Comparison of ENCODE assay signal across 18 cellular contexts in the genomic region with DNA sequence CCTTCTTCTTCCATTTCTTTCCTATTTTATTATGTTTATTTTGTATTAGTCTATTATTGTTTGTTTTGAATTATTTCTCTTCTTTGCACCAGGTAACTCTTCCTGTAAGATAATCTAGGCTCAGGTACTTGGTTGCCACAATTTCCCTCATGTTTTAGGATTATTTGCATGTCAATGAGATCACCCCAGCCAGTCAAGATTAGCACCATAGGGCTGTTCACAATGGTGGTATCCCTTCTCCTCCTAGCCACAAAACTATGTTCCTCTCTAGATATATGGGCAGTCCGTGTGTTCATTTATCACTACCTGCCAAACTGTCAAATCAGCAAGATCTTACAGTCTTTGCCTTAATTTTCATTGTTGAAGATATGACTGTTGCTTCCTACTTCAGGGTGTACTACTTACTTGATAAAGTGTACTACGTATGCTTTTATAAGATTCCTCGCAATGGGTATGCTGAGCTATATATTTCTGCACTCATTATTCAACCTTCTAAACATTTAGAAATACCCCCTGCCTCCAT.
DNase-seq lines count a peak whose midpoint lies in the region; ATAC-seq, FAIRE-seq and TF ChIP-seq lines count a peak whose summit lies in the region.
"Had no signal": no experiment of that assay in that cellular context is flagged by ENCODE, and none has a peak within 500 bp of the region (broad histone marks: within the 10 kb centered on the region; RNA-seq: fewer than 3 reads in every experiment).

No MANE protein-coding gene starts in this region.

- H3K9ac ChIP-seq in HCT116 (ENCODE audit: low read length) (no peak overlapping the region), SU-DHL-6 (ENCODE audit: low read length) (no peak overlapping the region), colonic mucosa (ENCODE audit: low read depth in 2 of 2, low read length in 2 of 2) (no peak overlapping the region)

- H4K20me1 ChIP-seq in HCT116 (ENCODE audit: insufficient read depth), result no peaks in the 10 kb centered on the region
- no peaks in the 10 kb centered on the region for H4K20me1 ChIP-seq in SU-DHL-6 (ENCODE audit: low read depth, low read length)

- H3K4me3 ChIP-seq in HCT116 (replicated peaks in 1 of 2; ENCODE audit: low read depth in 1 of 2, low read length in 2 of 2) (no peak overlapping the region), SU-DHL-6 (ENCODE audit: insufficient read depth, low read length, poor library complexity, severe bottlenecking) (no peak overlapping the region), colonic mucosa (no peak overlapping the region)

- H3K4me2 ChIP-seq in HCT116 (ENCODE audit: low read length), result no peak overlapping the region
- H3K4me2 ChIP-seq in SU-DHL-6 (ENCODE audit: low read depth, low read length, poor library complexity, severe bottlenecking), result no peak overlapping the region

- H2AFZ ChIP-seq in HCT116 (ENCODE audit: low read depth, low read length, poor library complexity, severe bottlenecking) (peak overlapping the region; percentile 64), SU-DHL-6 (ENCODE audit: low read depth, low read length, severe bottlenecking) (peak overlapping the region; percentile 34)

- H3K9me2 ChIP-seq in HCT116 (ENCODE audit: insufficient read depth) (no peaks in the 10 kb centered on the region), SU-DHL-6 (replicated peaks; ENCODE audit: insufficient read depth, low read length) (no peaks in the 10 kb centered on the region)

- H3K27ac ChIP-seq in HCT116 (ENCODE audit: low read depth, low read length) (no peak overlapping the region), SU-DHL-6 (ENCODE audit: low read depth, low read length) (no peak overlapping the region), colonic mucosa (no peak overlapping the region)
- H3K27ac ChIP-seq: C4-2B, HL-60 had no signal

- H3K79me2 ChIP-seq in HCT116 (ENCODE audit: insufficient read depth, low read length) (no peaks in the 10 kb centered on the region), SU-DHL-6 (ENCODE audit: insufficient read depth, low read length) (no peaks in the 10 kb centered on the region)

- DNase-seq in D721Med (ENCODE audit: insufficient read length, low spot score) (no peak), HCT116 (ENCODE audit: low read depth, low spot score) (no peak), iPS DF 19.7 (ENCODE audit: low read depth, low spot score) (peak; percentile 15), NCI-H226 (no peak), colonic mucosa (no peak)
- DNase-seq: BE2C; CD4-positive, alpha-beta memory T cell; DMS153; DMS79 treated with DMSO at 0.1 percent for 48 hours; EL; H9; KG1 had no signal

- peak; percentile 73 for FAIRE-seq in D721Med (lab: Jason Lieb, UNC)
- FAIRE-seq: GM12891, GM19239 had no signal

- H3K9me3 ChIP-seq in HCT116 (ENCODE audit: control insufficient read depth in 1 of 2, insufficient read depth in 1 of 2, low read depth in 1 of 2, low read length in 2 of 2) (no peaks in the 10 kb centered on the region), SU-DHL-6 (ENCODE audit: insufficient read depth, low read length) (no peaks in the 10 kb centered on the region), colonic mucosa (no peaks in the 10 kb centered on the region)
- H3K9me3 ChIP-seq: BE2C had no signal

- TF ChIP-seq CTCF in D721Med (IDR thresholded peaks at IDR 0.05; ENCODE audit: insufficient read depth, missing control alignments), result no peak
- TF ChIP-seq CTCF in HCT116 (IDR thresholded peaks at IDR 0.05 in 2 of 3, conservative IDR thresholded peaks at IDR 0.05 in 1 of 3; ENCODE audit: borderline replicate concordance in 1 of 3, insufficient read depth in 1 of 3, low read depth in 2 of 3, low read length in 2 of 3), result no peak
- no peak for TF ChIP-seq CTCF in SU-DHL-6 (IDR thresholded peaks at IDR 0.05; ENCODE audit: insufficient read depth, low read length, poor library complexity, severe bottlenecking)
- no peak for TF ChIP-seq CTCF in colonic mucosa (IDR thresholded peaks at IDR 0.05)

- TF ChIP-seq RAD21 in HCT116 (IDR thresholded peaks at IDR 0.05; ENCODE audit: low read depth), result no peak

- no peak for ATAC-seq in HCT116
- no peak for ATAC-seq in HG03135 (IDR thresholded peaks at IDR 0.05; ENCODE audit: unreplicated experiment)

- CTCF ChIA-PET in HCT116 (lab: Charles Lee), result no interaction called here

- intact Hi-C loops in HCT116 (cut with micrococcal nuclease), result no loop called here
- intact Hi-C loops in colonic mucosa (cut with DNase I), result no loop called here

- no peaks in the 10 kb centered on the region for H3F3A ChIP-seq in SU-DHL-6 (ENCODE audit: insufficient read depth)

- RAD21 ChIA-PET in HCT116 (lab: Charles Lee; ENCODE audit: low non-redundant PET in 1 of 2, low total read pairs in 2 of 2, uncharacterized antibody in 2 of 2, unreplicated experiment in 2 of 2), result no interaction called here

- H3K36me3 ChIP-seq in HCT116 (ENCODE audit: control insufficient read depth in 1 of 2, insufficient read depth in 2 of 2, low read length in 2 of 2) (no peaks in the 10 kb centered on the region), SU-DHL-6 (ENCODE audit: low read length) (no peaks in the 10 kb centered on the region), colonic mucosa (no peaks in the 10 kb centered on the region)
- H3K36me3 ChIP-seq: BE2C had no signal

- H3K27me3 ChIP-seq in HCT116 (ENCODE audit: insufficient read depth, low read length) (no peaks in the 10 kb centered on the region), SU-DHL-6 (ENCODE audit: low read length) (no peaks in the 10 kb centered on the region), colonic mucosa (no peaks in the 10 kb centered on the region)
- H3K27me3 ChIP-seq: BE2C had no signal

- no TSS peak for BruUV-seq in HCT116 (replicated peaks; lab: Mats Ljungman, UMichigan)

- no peak for TF ChIP-seq POLR2A in HCT116 (IDR thresholded peaks at IDR 0.05; ENCODE audit: borderline replicate concordance, extremely low read depth, insufficient read depth, insufficient read length)

- POLR2A ChIA-PET in HCT116 (lab: Charles Lee), result no interaction called here

- H3K4me1 ChIP-seq in HCT116 (ENCODE audit: control insufficient read depth in 1 of 2, insufficient read depth in 2 of 2, low read length in 2 of 2) (no peaks in the 10 kb centered on the region), colonic mucosa (no peaks in the 10 kb centered on the region)

TF ChIP-seq in HCT116, 20 proteins besides CTCF, POLR2A, EP300 and RAD21:
- TF ChIP-seq YY1 (IDR thresholded peaks at IDR 0.05; ENCODE audit: extremely low read depth, insufficient replicate concordance, low read depth, low read length), result no peak
TF ChIP-seq in HCT116: peak in this region for 0.
